ENCODE assay signal across 28 cellular contexts in genomic region chr20:63529861-63530787, GRCh38. TPM values are rescaled to one million over a fixed set of nuclear protein-coding genes. Genes with fewer than 3 reads are reported as not detected.
DNase-seq lines count a peak whose midpoint lies in the region; ATAC-seq and TF ChIP-seq lines count a peak whose summit lies in the region.
"Had no signal": no experiment of that assay in that cellular context is flagged by ENCODE, and none has a peak within 500 bp of the region (broad histone marks: within the 10 kb centered on the region; RNA-seq: fewer than 3 reads in every experiment).

No MANE protein-coding gene starts in this region.

- no peak overlapping the region for H2AFZ ChIP-seq in hepatocyte
- H2AFZ ChIP-seq in GM23338, result no peak overlapping the region

- TF ChIP-seq CTCF in Panc1 (IDR thresholded peaks at IDR 0.05) (no peak), hepatocyte (IDR thresholded peaks at IDR 0.05; ENCODE audit: poor library complexity) (no peak), GM23338 (conservative IDR thresholded peaks at IDR 0.05; ENCODE audit: low read depth in 2 of 2) (no peak)

- H3K9me3 Mint-ChIP-seq in activated CD4-positive, alpha-beta T cell treated with anti-CD3 and anti-CD28 coated beads for 36 hours (ENCODE audit: low read depth), result no peaks in the 10 kb centered on the region
- no peaks in the 10 kb centered on the region for H3K9me3 Mint-ChIP-seq in GM23338
- H3K9me3 Mint-ChIP-seq: activated naive CD4-positive, alpha-beta T cell treated with anti-CD3 and anti-CD28 coated beads for 36 hours had no signal

- H3F3A ChIP-seq in GM23338 (replicated peaks; ENCODE audit: low read depth), result peaks cover 7% of the 10 kb centered on the region; the same call in 1 of the 2 replicates

- no peak overlapping the region for H3K4me2 ChIP-seq in hepatocyte
- H3K4me2 ChIP-seq in GM23338, result no peak overlapping the region

- POLR2A ChIA-PET in activated CD4-positive, alpha-beta T cell treated with anti-CD3 and anti-CD28 coated beads for 36 hours (lab: Charles Lee), result interaction anchor here (0.6 kb wide), 1 partner anchor 16 kb away, joined by 8 read pairs; no protein-coding TSS in a partner anchor
- POLR2A ChIA-PET in Panc1 (lab: Charles Lee), result no interaction called here

- H3K27ac Mint-ChIP-seq in activated CD4-positive, alpha-beta T cell treated with anti-CD3 and anti-CD28 coated beads for 36 hours, result no peak overlapping the region
- H3K27ac Mint-ChIP-seq in GM23338, result no peak overlapping the region
- H3K27ac Mint-ChIP-seq: activated naive CD4-positive, alpha-beta T cell treated with anti-CD3 and anti-CD28 coated beads for 36 hours had no signal

- H3K36me3 Mint-ChIP-seq in activated CD4-positive, alpha-beta T cell treated with anti-CD3 and anti-CD28 coated beads for 36 hours (ENCODE audit: low read depth), result no peaks in the 10 kb centered on the region
- H3K36me3 Mint-ChIP-seq in GM23338 (ENCODE audit: low read depth), result peaks cover under 1% of the 10 kb centered on the region; the same call in 1 of the 3 replicates

- H3K36me3 ChIP-seq in Panc1 (ENCODE audit: control insufficient read depth, insufficient read depth, low read length) (no peaks in the 10 kb centered on the region), hepatocyte (replicated peaks; ENCODE audit: insufficient read depth, low read depth) (no peaks in the 10 kb centered on the region), GM23338 (ENCODE audit: insufficient read depth) (no peaks in the 10 kb centered on the region)
- H3K36me3 ChIP-seq: HAP-1, heart right ventricle, thyroid gland had no signal

- H3K4me1 ChIP-seq in Panc1 (ENCODE audit: control insufficient read depth, insufficient read depth, low read length) (no peaks in the 10 kb centered on the region), hepatocyte (ENCODE audit: insufficient read depth) (no peaks in the 10 kb centered on the region), GM23338 (ENCODE audit: insufficient read depth) (no peaks in the 10 kb centered on the region)
- H3K4me1 ChIP-seq: HAP-1, thyroid gland had no signal

- no peaks in the 10 kb centered on the region for H3K27me3 Mint-ChIP-seq in activated CD4-positive, alpha-beta T cell treated with anti-CD3 and anti-CD28 coated beads for 36 hours
- peaks cover 11% of the 10 kb centered on the region for H3K27me3 Mint-ChIP-seq in GM23338 (ENCODE audit: insufficient read depth, low read depth, poor library complexity)

- H3K4me3 ChIP-seq in Panc1 (ENCODE audit: low read depth in 2 of 2, low read length in 2 of 2), result no peak overlapping the region
- H3K4me3 ChIP-seq in hepatocyte, result no peak overlapping the region
- H3K4me3 ChIP-seq in GM23338, result no peak overlapping the region
- H3K4me3 ChIP-seq: HAP-1, heart right ventricle, thyroid gland had no signal

- DNase-seq in activated CD4-positive, alpha-beta T cell treated with anti-CD3 and anti-CD28 coated beads for 36 hours, result peak; percentile 3
- no peak for DNase-seq in activated CD4-positive, alpha-beta T cell treated with anti-CD3 and anti-CD28 coated beads, Interleukin-2, amount 50 U/mL, for 48 hours
- DNase-seq in Panc1 (ENCODE audit: low read depth, low spot score) (no peak), hepatocyte (ENCODE audit: low spot score) (peak; percentile 11), retina (peak; percentile 12), GM23338 (ENCODE audit: low spot score) (no peak), G401 (ENCODE audit: low spot score) (no peak)
- DNase-seq: activated CD8-positive, alpha-beta memory T cell treated with anti-CD3 and anti-CD28 coated beads for 24 hours; activated naive CD4-positive, alpha-beta T cell treated with anti-CD3 and anti-CD28 coated beads for 36 hours; activated T-cell treated with anti-CD3 and anti-CD28 coated beads, Interleukin-2, amount 50 U/mL, for 48 hours; caudate nucleus; heart right ventricle; KBM-7; NCI-H1436 treated with DMSO at 0.1 percent for 48 hours; NCI-H2171; nucleus accumbens; SHP77; stimulated activated CD4-positive, alpha-beta T cell treated with anti-CD3 and anti-CD28 coated beads, Interleukin-12 subunit alpha, Interleukin-12 subunit beta, amount 100 ng/mL, for 4 hours; stimulated activated CD4-positive, alpha-beta T cell treated with anti-CD3 and anti-CD28 coated beads, Interleukin-4, amount 100 ng/mL, for 4 hours; stimulated activated naive CD8-positive, alpha-beta T cell treated with anti-CD3 and anti-CD28 coated beads, Interleukin-15, Interleukin-2, amounts not matched to agents 100 U/mL and 50 U/mL, for 24 hours; thyroid gland had no signal

- in situ Hi-C loops in Panc1 (cut with HindIII; ENCODE audit: low pct_unique_long_range_greater_than_20kb, low sequenced_read_pairs), result loop anchor here (10.0 kb wide), 1 partner anchor 65 kb away; no protein-coding TSS in a partner anchor
- in situ Hi-C loops in G401 (cut with HindIII; ENCODE audit: low sequenced_read_pairs), result no loop called here

- WGBS in hepatocyte (ENCODE audit: low lambda C conversion rate, missing lambda C conversion rate), result 90% methylated on average over 29 of the region's 39 CpGs

- CTCF ChIA-PET in activated CD4-positive, alpha-beta T cell treated with anti-CD3 and anti-CD28 coated beads for 36 hours (lab: Charles Lee), result interaction anchor here (1.2 kb wide), 1 partner anchor 34 kb away, joined by 4 read pairs; no protein-coding TSS in a partner anchor
- CTCF ChIA-PET in Panc1 (lab: Charles Lee), result no interaction called here

- no peaks in the 10 kb centered on the region for H3K9me3 ChIP-seq in Panc1 (ENCODE audit: control insufficient read depth, insufficient read depth, low read depth, low read length)
- no peaks in the 10 kb centered on the region for H3K9me3 ChIP-seq in hepatocyte (ENCODE audit: low read depth)
- H3K9me3 ChIP-seq: Caco-2, HAP-1, heart right ventricle, thyroid gland had no signal

- H3K27ac ChIP-seq in Panc1 (ENCODE audit: low read length) (no peak overlapping the region), hepatocyte (no peak overlapping the region), GM23338 (ENCODE audit: low read depth) (no peak overlapping the region)
- H3K27ac ChIP-seq: heart right ventricle, thyroid gland had no signal

- H3K4me3 Mint-ChIP-seq in activated CD4-positive, alpha-beta T cell treated with anti-CD3 and anti-CD28 coated beads for 36 hours, result no peak overlapping the region
- H3K4me3 Mint-ChIP-seq in GM23338, result no peak overlapping the region
- H3K4me3 Mint-ChIP-seq: activated naive CD4-positive, alpha-beta T cell treated with anti-CD3 and anti-CD28 coated beads for 36 hours had no signal

- no peak for ATAC-seq in activated CD4-positive, alpha-beta T cell treated with anti-CD3 and anti-CD28 coated beads for 36 hours
- peak; percentile 24 for ATAC-seq in Panc1
- no peak for ATAC-seq in GM19463 (IDR thresholded peaks at IDR 0.05; ENCODE audit: unreplicated experiment)
- ATAC-seq in GM23338, result no peak
- ATAC-seq: activated CD4-positive, CD25-positive, alpha-beta regulatory T cell treated with anti-CD3 and anti-CD28 coated beads, Interleukin-2, amount 50 U/mL, for 24 hours; stimulated activated naive CD8-positive, alpha-beta T cell treated with anti-CD3 and anti-CD28 coated beads, Interleukin-15, Interleukin-2, amounts not matched to agents 100 U/mL and 50 U/mL, for 24 hours had no signal

- BruUV-seq in Panc1 (replicated peaks; lab: Mats Ljungman, UMichigan), result no TSS peak

- intact Hi-C loops in activated CD4-positive, alpha-beta T cell treated with anti-CD3 and anti-CD28 coated beads for 36 hours (cut with DNase I, micrococcal nuclease), result loop anchor here in 1 of 2 experiments (10.0 kb wide), 2 partner anchors 335 to 535 kb away; partner anchors contain the start of genes ABHD16B, TCEA2 and TPD52L2
- intact Hi-C loops in Panc1 (cut with micrococcal nuclease; ENCODE audit: unreplicated experiment), result no loop called here

- H3K79me2 ChIP-seq in hepatocyte (no peaks in the 10 kb centered on the region), GM23338 (replicated peaks; ENCODE audit: insufficient read depth) (no peaks in the 10 kb centered on the region)

- H4K20me1 ChIP-seq in hepatocyte (ENCODE audit: insufficient read depth, poor library complexity, severe bottlenecking), result no peaks in the 10 kb centered on the region
- H4K20me1 ChIP-seq in GM23338 (replicated peaks; ENCODE audit: insufficient read depth), result 0 out of 2 replicates have a peak, but pooled peaks cover 2% of the 10 kb centered on the region

- H3K4me1 Mint-ChIP-seq in activated CD4-positive, alpha-beta T cell treated with anti-CD3 and anti-CD28 coated beads for 36 hours, result peaks cover 7% of the 10 kb centered on the region
- no peaks in the 10 kb centered on the region for H3K4me1 Mint-ChIP-seq in GM23338

- H3K9me2 ChIP-seq in hepatocyte (replicated peaks; ENCODE audit: insufficient read depth) (no peaks in the 10 kb centered on the region), GM23338 (ENCODE audit: insufficient read depth) (no peaks in the 10 kb centered on the region)

- no peaks in the 10 kb centered on the region for H3K27me3 ChIP-seq in Panc1 (ENCODE audit: control insufficient read depth, insufficient read depth, low read length)
- H3K27me3 ChIP-seq in hepatocyte, result no peaks in the 10 kb centered on the region
- no peaks in the 10 kb centered on the region for H3K27me3 ChIP-seq in GM23338 (ENCODE audit: insufficient read depth)
- H3K27me3 ChIP-seq: thyroid gland had no signal

RNA-seq across cellular contexts. Expression of gene PTK6, which starts 7.1 kb away (rescaled TPM):
- under 1 TPM; 0.25 to 0.48 TPM for total RNA-seq in activated CD4-positive, alpha-beta T cell treated with anti-CD3 and anti-CD28 coated beads for 36 hours
- total RNA-seq in Panc1 (2021; ENCODE audit: unreplicated experiment), result 6.5 TPM
- 9.7 TPM for polyA plus RNA-seq in Panc1 (2012; ENCODE audit: insufficient read length)
- total RNA-seq in hepatocyte, result 0.52 and 1.1 TPM in 2 replicates
- polyA plus RNA-seq in hepatocyte, result 0.06 and 0.27 TPM in 2 replicates
- total RNA-seq in GM23338 (2014; rRNA removed; shearing (Covaris generic)), result 0.28 TPM in 1 of 2 replicates, not detected in the other
- 0.07 TPM in 1 of 2 replicates, not detected in the other for polyA plus RNA-seq in GM23338 (2016; fragmentation: Nextera tagmentation; extraction: Ambion mirVana)
- 0.10 TPM in 1 of 2 replicates, not detected in the other for total RNA-seq in G401 (2014; rRNA removed; shearing (Covaris generic))

RNA-seq across cellular contexts. Expression of gene PPDPF, which starts 9.6 kb away (rescaled TPM):
- 100 to 1,000 TPM; 119 to 133 TPM for total RNA-seq in activated CD4-positive, alpha-beta T cell treated with anti-CD3 and anti-CD28 coated beads for 36 hours
- 241 TPM for total RNA-seq in Panc1 (2021; ENCODE audit: unreplicated experiment)
- 323 TPM for polyA plus RNA-seq in Panc1 (2012; ENCODE audit: insufficient read length)
- total RNA-seq in hepatocyte, result 47.6 and 55.1 TPM in 2 replicates
- polyA plus RNA-seq in hepatocyte, result 330 and 333 TPM in 2 replicates
- total RNA-seq in GM23338 (2014; rRNA removed; shearing (Covaris generic)), result 117 and 141 TPM in 2 replicates
- 83.9 and 92.9 TPM in 2 replicates for polyA plus RNA-seq in GM23338 (2016; fragmentation: Nextera tagmentation; extraction: Ambion mirVana)
- 31.9 and 38.0 TPM in 2 replicates for total RNA-seq in G401 (2014; rRNA removed; shearing (Covaris generic))

RNA-seq across cellular contexts. Expression of gene SRMS, which starts 17.4 kb away (rescaled TPM):
- total RNA-seq in activated CD4-positive, alpha-beta T cell treated with anti-CD3 and anti-CD28 coated beads for 36 hours, result not detected
- total RNA-seq in Panc1 (2021; ENCODE audit: unreplicated experiment), result not detected
- 0.41 TPM for polyA plus RNA-seq in Panc1 (2012; ENCODE audit: insufficient read length)
- total RNA-seq in hepatocyte, result not detected in 2 replicates
- polyA plus RNA-seq in hepatocyte, result not detected in 2 replicates
- 0.50 and 0.59 TPM in 2 replicates for total RNA-seq in GM23338 (2014; rRNA removed; shearing (Covaris generic))
- 0.23 TPM in 1 of 2 replicates, not detected in the other for polyA plus RNA-seq in GM23338 (2016; fragmentation: Nextera tagmentation; extraction: Ambion mirVana)
- total RNA-seq in G401 (2014; rRNA removed; shearing (Covaris generic)), result not detected in 2 replicates
- total RNA-seq: activated naive CD4-positive, alpha-beta T cell treated with anti-CD3 and anti-CD28 coated beads for 36 hours; aorta; Caco-2; dermis microvascular lymphatic vessel endothelial cell; heart right ventricle; thyroid gland had no signal
- polyA plus RNA-seq: aorta, BJ, heart right ventricle had no signal

RNA-seq across cellular contexts. Expression of gene FNDC11, which starts 23.8 kb away (rescaled TPM):
- under 1 TPM; 0.18 to 0.27 TPM for total RNA-seq in activated CD4-positive, alpha-beta T cell treated with anti-CD3 and anti-CD28 coated beads for 36 hours
- 1.3 TPM for total RNA-seq in Panc1 (2021; ENCODE audit: unreplicated experiment)
- 4.0 TPM for polyA plus RNA-seq in Panc1 (2012; ENCODE audit: insufficient read length)
- 0.57 and 0.76 TPM in 2 replicates for total RNA-seq in hepatocyte
- 0.79 and 2.1 TPM in 2 replicates for polyA plus RNA-seq in hepatocyte
- 5.3 and 6.5 TPM in 2 replicates for total RNA-seq in GM23338 (2014; rRNA removed; shearing (Covaris generic))
- polyA plus RNA-seq in GM23338 (2016; fragmentation: Nextera tagmentation; extraction: Ambion mirVana), result 3.4 and 3.5 TPM in 2 replicates
- 0.86 and 1.4 TPM in 2 replicates for total RNA-seq in G401 (2014; rRNA removed; shearing (Covaris generic))
- total RNA-seq: Caco-2 had no signal

RNA-seq across cellular contexts. Expression of gene EEF1A2, which starts 31.2 kb away (rescaled TPM):
- under 1 TPM; 0.69 to 0.81 TPM for total RNA-seq in activated CD4-positive, alpha-beta T cell treated with anti-CD3 and anti-CD28 coated beads for 36 hours
- 178 TPM for total RNA-seq in Panc1 (2021; ENCODE audit: unreplicated experiment)
- polyA plus RNA-seq in Panc1 (2012; ENCODE audit: insufficient read length), result 392 TPM
- 18.5 and 23.5 TPM in 2 replicates for total RNA-seq in hepatocyte
- 12.0 and 14.8 TPM in 2 replicates for polyA plus RNA-seq in hepatocyte
- total RNA-seq in GM23338 (2014; rRNA removed; shearing (Covaris generic)), result 37.1 TPM in 2 replicates
- polyA plus RNA-seq in GM23338 (2016; fragmentation: Nextera tagmentation; extraction: Ambion mirVana), result 1.3 and 1.4 TPM in 2 replicates
- total RNA-seq in G401 (2014; rRNA removed; shearing (Covaris generic)), result 47.5 and 58.1 TPM in 2 replicates

Comparison
In these comparisons a context has a peak if more than half of its experiments do, and no peak if none do; other contexts are left out.
1. DNase-seq: peak in activated CD4-positive, alpha-beta T cell treated with anti-CD3 and anti-CD28 coated beads for 36 hours (single experiment), hepatocyte (single experiment) and retina (single experiment); none in activated CD4-positive, alpha-beta T cell treated with anti-CD3 and anti-CD28 coated beads, Interleukin-2, amount 50 U/mL, for 48 hours (0 of 2), Panc1 (single experiment), GM23338 (single experiment) and G401 (single experiment).